Comparison of ENCODE assay signal across 14 cellular contexts in the genomic region with DNA sequence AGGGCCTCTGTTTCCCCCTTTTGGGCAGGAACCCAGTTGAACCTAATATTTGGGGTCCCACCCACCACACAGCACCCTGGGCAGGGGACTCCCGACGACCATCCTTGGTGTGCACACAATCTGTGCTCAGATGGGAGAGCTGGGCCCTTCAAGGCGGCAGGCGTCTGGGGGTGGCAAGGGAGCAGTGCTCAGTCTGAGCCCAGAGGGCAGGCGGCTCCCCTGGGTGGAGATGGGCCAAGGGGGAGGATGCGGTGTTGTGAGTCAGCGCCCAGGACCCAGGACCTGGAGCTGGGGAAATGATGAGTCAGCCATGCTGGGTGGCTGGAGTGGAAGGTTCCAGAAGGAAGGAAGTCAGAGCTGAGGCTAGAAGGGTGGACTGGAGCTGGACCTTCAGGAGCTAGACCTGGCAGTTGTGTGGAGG. TPM values are rescaled to one million over a fixed set of nuclear protein-coding genes. Genes with fewer than 3 reads are reported as not detected.
DNase-seq lines count a peak whose midpoint lies in the region; ATAC-seq and TF ChIP-seq lines count a peak whose summit lies in the region.
"Had no signal": no experiment of that assay in that cellular context is flagged by ENCODE, and none has a peak within 500 bp of the region (broad histone marks: within the 10 kb centered on the region; RNA-seq: fewer than 3 reads in every experiment).

No MANE protein-coding gene starts in this region.

- H3K36me3 ChIP-seq in suprapubic skin (peaks cover 8% of the 10 kb centered on the region), ascending aorta (no peaks in the 10 kb centered on the region)

- no peak overlapping the region for H3K4me3 Mint-ChIP-seq in activated naive CD4-positive, alpha-beta T cell treated with anti-CD3 and anti-CD28 coated beads for 36 hours
- H3K4me3 Mint-ChIP-seq: activated CD4-positive, alpha-beta memory T cell treated with anti-CD3 and anti-CD28 coated beads for 36 hours had no signal

- no peak for TF ChIP-seq CTCF in fibroblast of the aortic adventitia (IDR thresholded peaks at IDR 0.05; ENCODE audit: insufficient read depth, low read length)
- TF ChIP-seq CTCF in suprapubic skin (IDR thresholded peaks at IDR 0.05), result no peak
- no peak for TF ChIP-seq CTCF in ascending aorta (IDR thresholded peaks at IDR 0.05)

- no peak for ATAC-seq in HG02840 (IDR thresholded peaks at IDR 0.05; ENCODE audit: low FRiP score, unreplicated experiment)

- no peaks in the 10 kb centered on the region for H3K9me3 Mint-ChIP-seq in activated naive CD4-positive, alpha-beta T cell treated with anti-CD3 and anti-CD28 coated beads for 36 hours
- H3K9me3 Mint-ChIP-seq: activated CD4-positive, alpha-beta memory T cell treated with anti-CD3 and anti-CD28 coated beads for 36 hours had no signal

- peaks cover 56% of the 10 kb centered on the region for H3K4me1 ChIP-seq in suprapubic skin
- H3K4me1 ChIP-seq in ascending aorta, result no peaks in the 10 kb centered on the region

- H3K4me3 ChIP-seq in fibroblast of the aortic adventitia (ENCODE audit: low read depth, low read length), result no peak overlapping the region
- no peak overlapping the region for H3K4me3 ChIP-seq in suprapubic skin
- H3K4me3 ChIP-seq in ascending aorta, result no peak overlapping the region

- no peaks in the 10 kb centered on the region for H3K9me3 ChIP-seq in suprapubic skin
- H3K9me3 ChIP-seq in ascending aorta, result no peaks in the 10 kb centered on the region

- TF ChIP-seq EP300 in suprapubic skin (IDR thresholded peaks at IDR 0.05), result no peak

- H3K36me3 Mint-ChIP-seq in activated naive CD4-positive, alpha-beta T cell treated with anti-CD3 and anti-CD28 coated beads for 36 hours (ENCODE audit: low read depth), result no peaks in the 10 kb centered on the region
- H3K36me3 Mint-ChIP-seq: activated CD4-positive, alpha-beta memory T cell treated with anti-CD3 and anti-CD28 coated beads for 36 hours had no signal

- DNase-seq in activated naive CD4-positive, alpha-beta T cell treated with anti-CD3 and anti-CD28 coated beads, Interleukin-2, amount 50 U/mL, for 16 hours, result peak; percentile 6
- DNase-seq in activated naive CD4-positive, alpha-beta T cell treated with anti-CD3 and anti-CD28 coated beads for 36 hours, result no peak
- DNase-seq in RPMI7951 (ENCODE audit: low read depth) (peak; percentile 95), fibroblast of the aortic adventitia (ENCODE audit: low read depth) (peak; percentile 37), suprapubic skin (ENCODE audit: low spot score in 2 of 2) (peak in 1 of 2 donors; percentile 72), SIG-M5 (lab: John Stamatoyannopoulos, UW) (no peak), ascending aorta (ENCODE audit: low spot score in 2 of 2) (no peak)
- DNase-seq: activated CD4-positive, alpha-beta memory T cell treated with anti-CD3 and anti-CD28 coated beads for 36 hours; activated naive CD4-positive, alpha-beta T cell; GOT3; stimulated activated CD4-positive, alpha-beta T cell treated with anti-CD3 and anti-CD28 coated beads, Interleukin-12 subunit alpha, Interleukin-12 subunit beta, amount 100 ng/mL, for 4 hours; stimulated activated CD8-positive, alpha-beta memory T cell treated with anti-CD3 and anti-CD28 coated beads, Interleukin-4, amount 100 ng/mL, for 48 hours had no signal

- no peak overlapping the region for H3K27ac Mint-ChIP-seq in activated naive CD4-positive, alpha-beta T cell treated with anti-CD3 and anti-CD28 coated beads for 36 hours
- H3K27ac Mint-ChIP-seq: activated CD4-positive, alpha-beta memory T cell treated with anti-CD3 and anti-CD28 coated beads for 36 hours had no signal

- CTCF ChIA-PET in activated naive CD4-positive, alpha-beta T cell treated with anti-CD3 and anti-CD28 coated beads for 36 hours (lab: Charles Lee), result no interaction called here

- H3K27me3 ChIP-seq in suprapubic skin, result no peaks in the 10 kb centered on the region
- H3K27me3 ChIP-seq in ascending aorta, result no peaks in the 10 kb centered on the region

- no peaks in the 10 kb centered on the region for H3K27me3 Mint-ChIP-seq in activated naive CD4-positive, alpha-beta T cell treated with anti-CD3 and anti-CD28 coated beads for 36 hours (ENCODE audit: low read depth)
- H3K27me3 Mint-ChIP-seq: activated CD4-positive, alpha-beta memory T cell treated with anti-CD3 and anti-CD28 coated beads for 36 hours had no signal

- TF ChIP-seq POLR2A in suprapubic skin (IDR thresholded peaks at IDR 0.05), result no peak

- H3K4me1 Mint-ChIP-seq in activated naive CD4-positive, alpha-beta T cell treated with anti-CD3 and anti-CD28 coated beads for 36 hours (ENCODE audit: low read depth), result no peaks in the 10 kb centered on the region

- peak overlapping the region; percentile 90 for H3K27ac ChIP-seq in suprapubic skin
- H3K27ac ChIP-seq in ascending aorta, result no peak overlapping the region

- intact Hi-C loops in activated naive CD4-positive, alpha-beta T cell treated with anti-CD3 and anti-CD28 coated beads for 36 hours (cut with micrococcal nuclease), result no loop called here
- intact Hi-C loops in ascending aorta (cut with DNase I), result no loop called here

- 45% methylated on average over 3 of the region's 7 CpGs for WGBS in suprapubic skin

RNA-seq across cellular contexts. Expression of a gene that starts 3.8 kb away (rescaled TPM):
- under 1 TPM; 0.45 to 0.89 TPM for total RNA-seq in activated naive CD4-positive, alpha-beta T cell treated with anti-CD3 and anti-CD28 coated beads for 36 hours
- 1.8 and 2.4 TPM in 2 replicates for total RNA-seq in RPMI7951 (2014; rRNA removed; shearing (Covaris generic))
- 0.18 and 0.33 TPM in 2 replicates for total RNA-seq in fibroblast of the aortic adventitia (ENCODE audit: low replicate concordance)
- total RNA-seq in suprapubic skin, result 100 to 1,000 TPM in 2 of 4 donors, 10 to 100 TPM in 2; 96.8 to 166 (median 131) TPM
- total RNA-seq in ascending aorta, result not detected

RNA-seq across cellular contexts. Expression of a gene that starts 19.1 kb away (rescaled TPM):
- total RNA-seq in activated naive CD4-positive, alpha-beta T cell treated with anti-CD3 and anti-CD28 coated beads for 36 hours, result not detected
- total RNA-seq in RPMI7951 (2014; rRNA removed; shearing (Covaris generic)), result 4.1 and 10.8 TPM in 2 replicates
- total RNA-seq in fibroblast of the aortic adventitia (ENCODE audit: low replicate concordance) (0.25 and 2.9 TPM in 2 replicates), suprapubic skin (10 to 100 TPM in 3 of 4 donors, 1 to 10 TPM in 1; 7.1 to 21.6 (median 13.6) TPM), ascending aorta (5.2 TPM)
- total RNA-seq: activated CD4-positive, alpha-beta memory T cell treated with anti-CD3 and anti-CD28 coated beads for 36 hours; T-helper 1 cell treated with Interleukin-12 subunit alpha and Interleukin-12 subunit beta and Interleukin-4 antibody, amounts not matched to agents 30 ng/mL and 1 ng/mL, for 36 hours had no signal

Comparison
In these comparisons a context has a peak if more than half of its experiments do, and no peak if none do; other contexts are left out.
1. DNase-seq: peak in activated naive CD4-positive, alpha-beta T cell treated with anti-CD3 and anti-CD28 coated beads, Interleukin-2, amount 50 U/mL, for 16 hours (single experiment), RPMI7951 (single experiment) and fibroblast of the aortic adventitia (single experiment); none in activated naive CD4-positive, alpha-beta T cell treated with anti-CD3 and anti-CD28 coated beads for 36 hours (single experiment), SIG-M5 (single experiment) and ascending aorta (0 of 2).
2. RNA of a gene that starts 3.8 kb away (total RNA-seq): 96.8 to 166 TPM in suprapubic skin; 1.8 to 2.4 TPM in RPMI7951, 0.45 to 0.89 TPM in activated naive CD4-positive, alpha-beta T cell treated with anti-CD3 and anti-CD28 coated beads for 36 hours, 0.18 to 0.33 TPM in fibroblast of the aortic adventitia and not detected in ascending aorta (single experiment); every median in the first group is over 10 times any median in the second.